Comparison of ENCODE assay signal across 1 cellular context in the genomic region with DNA sequence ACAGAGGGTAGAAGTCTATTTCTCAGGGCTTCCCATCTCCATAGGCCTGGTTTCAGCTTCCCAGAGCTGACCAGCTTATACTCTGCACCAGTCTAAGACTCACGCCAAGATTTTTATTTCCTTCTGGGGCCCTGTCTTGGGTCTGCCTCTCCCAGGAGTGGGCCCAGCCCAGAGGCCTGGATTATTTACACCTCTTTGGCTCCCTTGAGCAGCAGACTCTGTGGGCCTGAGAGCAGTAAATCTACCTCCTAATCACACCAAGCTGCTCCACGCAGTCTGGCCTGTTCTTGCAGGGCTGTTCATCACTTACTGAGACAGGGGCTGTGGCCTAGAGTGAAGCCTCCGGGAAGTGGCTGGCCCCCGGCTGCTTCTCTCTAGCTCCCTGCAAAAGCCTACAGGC.
A peak's percentile ranks its signal among the peaks of the same experiment; 100 is the strongest.
TF ChIP-seq lines count a peak whose summit lies in the region.

No MANE protein-coding gene starts in this region.

TF ChIP-seq in HEK293, 187 proteins besides CTCF, POLR2A, EP300 and RAD21 (continued from another document):
- TF ChIP-seq, protein P1, sequence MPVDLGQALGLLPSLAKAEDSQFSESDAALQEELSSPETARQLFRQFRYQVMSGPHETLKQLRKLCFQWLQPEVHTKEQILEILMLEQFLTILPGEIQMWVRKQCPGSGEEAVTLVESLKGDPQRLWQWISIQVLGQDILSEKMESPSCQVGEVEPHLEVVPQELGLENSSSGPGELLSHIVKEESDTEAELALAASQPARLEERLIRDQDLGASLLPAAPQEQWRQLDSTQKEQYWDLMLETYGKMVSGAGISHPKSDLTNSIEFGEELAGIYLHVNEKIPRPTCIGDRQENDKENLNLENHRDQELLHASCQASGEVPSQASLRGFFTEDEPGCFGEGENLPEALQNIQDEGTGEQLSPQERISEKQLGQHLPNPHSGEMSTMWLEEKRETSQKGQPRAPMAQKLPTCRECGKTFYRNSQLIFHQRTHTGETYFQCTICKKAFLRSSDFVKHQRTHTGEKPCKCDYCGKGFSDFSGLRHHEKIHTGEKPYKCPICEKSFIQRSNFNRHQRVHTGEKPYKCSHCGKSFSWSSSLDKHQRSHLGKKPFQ (tag by site-specific recombination; IDR thresholded peaks at IDR 0.05) = peak; percentile 61; the same call in 1 of the 2 replicates
- TF ChIP-seq OVOL3 (tag by site-specific recombination; IDR thresholded peaks at IDR 0.05) (no peak), ZIC2 (tag by site-specific recombination; IDR thresholded peaks at IDR 0.05) (peak; percentile 57), ZNF423 (tag by site-specific recombination; IDR thresholded peaks at IDR 0.05) (no peak), ZFP69B (tag by site-specific recombination; IDR thresholded peaks at IDR 0.05) (peak; percentile 69; the same call in 1 of the 2 replicates), ZEB2 (tag by site-specific recombination; IDR thresholded peaks at IDR 0.05) (no peak), GLIS1 (tag by site-specific recombination; IDR thresholded peaks at IDR 0.05) (peak; percentile 12; the same call in 1 of the 2 replicates), ZNF121 (tag by site-specific recombination; IDR thresholded peaks at IDR 0.05) (no peak), ZNF677 (tag by site-specific recombination; IDR thresholded peaks at IDR 0.05) (no peak), ZNF366 (tag by site-specific recombination; conservative IDR thresholded peaks at IDR 0.05) (no peak), TRIM28 (IDR thresholded peaks at IDR 0.05; ENCODE audit: borderline replicate concordance, low read length) (no peak), ZBTB20 (tag by site-specific recombination; IDR thresholded peaks at IDR 0.05) (peak; percentile 34; the same call in 1 of the 2 replicates), ZNF341 (tag by site-specific recombination; IDR thresholded peaks at IDR 0.05; ENCODE audit: low read depth) (0 out of 2 replicates have a peak, but pooled peaks have one; percentile 6)
- TF ChIP-seq, protein P2, sequence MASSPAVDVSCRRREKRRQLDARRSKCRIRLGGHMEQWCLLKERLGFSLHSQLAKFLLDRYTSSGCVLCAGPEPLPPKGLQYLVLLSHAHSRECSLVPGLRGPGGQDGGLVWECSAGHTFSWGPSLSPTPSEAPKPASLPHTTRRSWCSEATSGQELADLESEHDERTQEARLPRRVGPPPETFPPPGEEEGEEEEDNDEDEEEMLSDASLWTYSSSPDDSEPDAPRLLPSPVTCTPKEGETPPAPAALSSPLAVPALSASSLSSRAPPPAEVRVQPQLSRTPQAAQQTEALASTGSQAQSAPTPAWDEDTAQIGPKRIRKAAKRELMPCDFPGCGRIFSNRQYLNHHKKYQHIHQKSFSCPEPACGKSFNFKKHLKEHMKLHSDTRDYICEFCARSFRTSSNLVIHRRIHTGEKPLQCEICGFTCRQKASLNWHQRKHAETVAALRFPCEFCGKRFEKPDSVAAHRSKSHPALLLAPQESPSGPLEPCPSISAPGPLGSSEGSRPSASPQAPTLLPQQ (tag by site-specific recombination; IDR thresholded peaks at IDR 0.05) = peak; percentile 92
